ENCODE assay signal across 22 cellular contexts in genomic region chr13:75796825-75797224, GRCh38.
DNase-seq lines count a peak whose midpoint lies in the region; ATAC-seq and TF ChIP-seq lines count a peak whose summit lies in the region.
"Had no signal": no experiment of that assay in that cellular context is flagged by ENCODE, and none has a peak within 500 bp of the region (broad histone marks: within the 10 kb centered on the region; RNA-seq: fewer than 3 reads in every experiment).

No MANE protein-coding gene starts in this region.

- ATAC-seq in activated CD4-positive, alpha-beta T cell treated with anti-CD3 and anti-CD28 coated beads for 36 hours, result no peak
- ATAC-seq in PC-3 (peak; percentile 75), foreskin keratinocyte (peak; percentile 65), psoas muscle (no peak), right cardiac atrium (no peak), HG03196 (IDR thresholded peaks at IDR 0.05; ENCODE audit: unreplicated experiment) (no peak)
- ATAC-seq: K562, Panc1 had no signal

- H3K9ac ChIP-seq in PC-3 (ENCODE audit: low read length), result peak overlapping the region; percentile 36
- H3K9ac ChIP-seq: BLaER1 had no signal

- H3K4me1 Mint-ChIP-seq in activated CD4-positive, alpha-beta T cell treated with anti-CD3 and anti-CD28 coated beads for 36 hours, result peaks cover 49% of the 10 kb centered on the region

- no peaks in the 10 kb centered on the region for H3K9me2 ChIP-seq in PC-3 (replicated peaks; ENCODE audit: low read length)

- peaks cover 25% of the 10 kb centered on the region for H3K36me3 ChIP-seq in PC-3 (ENCODE audit: low read depth, low read length)
- peaks cover 10 to 57% of the 10 kb centered on the region in 2 donors for H3K36me3 ChIP-seq in psoas muscle (ENCODE audit: insufficient read depth in 1 of 2, low read depth in 1 of 2)
- no peaks in the 10 kb centered on the region for H3K36me3 ChIP-seq in H7 (replicated peaks; ENCODE audit: control insufficient read depth, insufficient read depth, low read length)
- H3K36me3 ChIP-seq: BLaER1 had no signal

- H3K36me3 Mint-ChIP-seq in activated CD4-positive, alpha-beta T cell treated with anti-CD3 and anti-CD28 coated beads for 36 hours (ENCODE audit: low read depth), result peaks cover 23% of the 10 kb centered on the region

- no peak overlapping the region for H3K4me3 ChIP-seq in PC-3 (ENCODE audit: low read length)
- no peak overlapping the region for H3K4me3 ChIP-seq in psoas muscle
- no peak overlapping the region for H3K4me3 ChIP-seq in right cardiac atrium (ENCODE audit: low read length)
- no peak overlapping the region for H3K4me3 ChIP-seq in H7 (ENCODE audit: insufficient read depth, low read depth, low read length)
- H3K4me3 ChIP-seq: BLaER1, K562 had no signal

- H3K4me3 Mint-ChIP-seq in activated CD4-positive, alpha-beta T cell treated with anti-CD3 and anti-CD28 coated beads for 36 hours, result no peak overlapping the region
- H3K4me3 Mint-ChIP-seq: CD4-positive, alpha-beta T cell; H9 had no signal

- POLR2A ChIA-PET in activated CD4-positive, alpha-beta T cell treated with anti-CD3 and anti-CD28 coated beads for 36 hours (lab: Charles Lee), result no interaction called here
- POLR2A ChIA-PET in PC-3 (lab: Charles Lee; ENCODE audit: unreplicated experiment), result no interaction called here

- no TSS peak for BruUV-seq in PC-3 (replicated peaks; lab: Mats Ljungman, UMichigan)

- TF ChIP-seq CTCF in PC-3 (conservative IDR thresholded peaks at IDR 0.05; ENCODE audit: low read depth, low read length), result no peak
- TF ChIP-seq CTCF in foreskin keratinocyte (conservative IDR thresholded peaks at IDR 0.05), result no peak
- no peak for TF ChIP-seq CTCF in psoas muscle (IDR thresholded peaks at IDR 0.05)

- H3K79me2 ChIP-seq in PC-3 (ENCODE audit: low read length), result peaks cover 25% of the 10 kb centered on the region

- H2AFZ ChIP-seq in PC-3 (ENCODE audit: low read length), result no peak overlapping the region

- H3K27ac ChIP-seq in PC-3 (ENCODE audit: low read length) (peak overlapping the region; percentile 89), foreskin keratinocyte (peak overlapping the region; percentile 30), psoas muscle (peak overlapping the region; percentile 63), right cardiac atrium (ENCODE audit: low read length) (no peak overlapping the region)
- H3K27ac ChIP-seq: 22Rv1, BLaER1 had no signal

- H3K4me2 ChIP-seq in PC-3 (ENCODE audit: low read length), result peak overlapping the region; percentile 29
- H3K4me2 ChIP-seq: BLaER1 had no signal

- no peaks in the 10 kb centered on the region for H3K27me3 Mint-ChIP-seq in activated CD4-positive, alpha-beta T cell treated with anti-CD3 and anti-CD28 coated beads for 36 hours
- H3K27me3 Mint-ChIP-seq: CD4-positive, alpha-beta T cell had no signal

- WGBS in psoas muscle, 3 donors, result 98% methylated on average over 5 of the region's 5 CpGs
- 98% methylated on average over 5 of the region's 5 CpGs for WGBS in right cardiac atrium

- H3K27ac Mint-ChIP-seq in activated CD4-positive, alpha-beta T cell treated with anti-CD3 and anti-CD28 coated beads for 36 hours, result peak overlapping the region; percentile 15
- H3K27ac Mint-ChIP-seq: CD4-positive, alpha-beta T cell had no signal

- H3K4me1 ChIP-seq in PC-3 (ENCODE audit: insufficient read depth, low read length) (peaks cover 42% of the 10 kb centered on the region), foreskin keratinocyte (peaks cover 11% of the 10 kb centered on the region), psoas muscle (peaks cover 28% of the 10 kb centered on the region), right cardiac atrium (ENCODE audit: control insufficient read depth, insufficient read depth, low read length) (no peaks in the 10 kb centered on the region)
- H3K4me1 ChIP-seq: BLaER1 had no signal

- H3K9me3 ChIP-seq in PC-3 (ENCODE audit: low read length), result no peaks in the 10 kb centered on the region
- no peaks in the 10 kb centered on the region for H3K9me3 ChIP-seq in psoas muscle
- H3K9me3 ChIP-seq in right cardiac atrium (ENCODE audit: control insufficient read depth, low read length), result no peaks in the 10 kb centered on the region
- H3K9me3 ChIP-seq: BLaER1 had no signal

- CTCF ChIA-PET in activated CD4-positive, alpha-beta T cell treated with anti-CD3 and anti-CD28 coated beads for 36 hours (lab: Charles Lee), result interaction anchor here (1.3 kb wide), 1 partner anchor 20 kb away, joined by 3 read pairs; no protein-coding TSS in a partner anchor
- CTCF ChIA-PET in PC-3 (lab: Charles Lee), result interaction anchor here (0.9 kb wide), 1 partner anchor 100 kb away, joined by 3 read pairs; no protein-coding TSS in a partner anchor

- H3K9me3 Mint-ChIP-seq in activated CD4-positive, alpha-beta T cell treated with anti-CD3 and anti-CD28 coated beads for 36 hours (ENCODE audit: low read depth), result no peaks in the 10 kb centered on the region
- H3K9me3 Mint-ChIP-seq: CD4-positive, alpha-beta T cell; H9 had no signal

- intact Hi-C loops in activated CD4-positive, alpha-beta T cell treated with anti-CD3 and anti-CD28 coated beads for 36 hours (cut with DNase I, micrococcal nuclease), result no loop called here
- intact Hi-C loops in PC-3 (cut with micrococcal nuclease) (loop anchor here (5.0 kb wide), 2 partner anchors 35 to 90 kb away; no protein-coding TSS in a partner anchor), psoas muscle (cut with DNase I) (no loop called here), right cardiac atrium (cut with DNase I) (no loop called here)

- peaks cover 8% of the 10 kb centered on the region for H3F3A ChIP-seq in PC-3 (ENCODE audit: low read length, unreplicated experiment)

- H3K27me3 ChIP-seq in PC-3 (ENCODE audit: low read length) (no peaks in the 10 kb centered on the region), foreskin keratinocyte (no peaks in the 10 kb centered on the region), psoas muscle (ENCODE audit: insufficient read depth in 3 of 3, low read length in 2 of 3) (no peaks in the 10 kb centered on the region), right cardiac atrium (ENCODE audit: control insufficient read depth, insufficient read depth) (no peaks in the 10 kb centered on the region), H7 (ENCODE audit: control insufficient read depth, insufficient read depth, low read length) (no peaks in the 10 kb centered on the region)
- H3K27me3 ChIP-seq: BLaER1 had no signal

- no peak for DNase-seq in activated CD4-positive, alpha-beta T cell treated with anti-CD3 and anti-CD28 coated beads for 36 hours
- no peak for DNase-seq in activated CD4-positive, alpha-beta T cell treated with anti-CD3 and anti-CD28 coated beads, Interleukin-2, amount 50 U/mL, for 48 hours
- DNase-seq in PC-3 (peak; percentile 89), foreskin keratinocyte (peak in 1 of 2 donors; percentile 25), psoas muscle (no peak), right cardiac atrium (no peak), H7 (no peak)
- DNase-seq: ACHN; CD4-positive, alpha-beta T cell; DMS153; H9; NCI-H1092; NCI-H146; NCI-H2029; NCI-H226; NCI-H510A treated with DMSO at 0.1 percent for 48 hours; NCI-H748 treated with DMSO at 0.1 percent for 48 hours had no signal

- no peaks in the 10 kb centered on the region for H4K20me1 ChIP-seq in PC-3 (ENCODE audit: low read length)
- H4K20me1 ChIP-seq: BLaER1 had no signal

Comparison
In these comparisons a context has a peak if more than half of its experiments do, and no peak if none do; other contexts are left out.
1. ATAC-seq: peak in PC-3 (single experiment) and foreskin keratinocyte (single experiment); none in activated CD4-positive, alpha-beta T cell treated with anti-CD3 and anti-CD28 coated beads for 36 hours (single experiment), psoas muscle (0 of 4), right cardiac atrium (0 of 2) and HG03196 (single experiment).